In genomic region chr12:24991209-24992049, GRCh38 we compare ENCODE assay signal across 1 cellular context.
TF ChIP-seq lines count a peak whose summit lies in the region.

No MANE protein-coding gene starts in this region.

TF ChIP-seq in H1, 55 proteins besides CTCF, POLR2A, EP300 and RAD21 (continued from another document):
- TF ChIP-seq, protein P1, sequence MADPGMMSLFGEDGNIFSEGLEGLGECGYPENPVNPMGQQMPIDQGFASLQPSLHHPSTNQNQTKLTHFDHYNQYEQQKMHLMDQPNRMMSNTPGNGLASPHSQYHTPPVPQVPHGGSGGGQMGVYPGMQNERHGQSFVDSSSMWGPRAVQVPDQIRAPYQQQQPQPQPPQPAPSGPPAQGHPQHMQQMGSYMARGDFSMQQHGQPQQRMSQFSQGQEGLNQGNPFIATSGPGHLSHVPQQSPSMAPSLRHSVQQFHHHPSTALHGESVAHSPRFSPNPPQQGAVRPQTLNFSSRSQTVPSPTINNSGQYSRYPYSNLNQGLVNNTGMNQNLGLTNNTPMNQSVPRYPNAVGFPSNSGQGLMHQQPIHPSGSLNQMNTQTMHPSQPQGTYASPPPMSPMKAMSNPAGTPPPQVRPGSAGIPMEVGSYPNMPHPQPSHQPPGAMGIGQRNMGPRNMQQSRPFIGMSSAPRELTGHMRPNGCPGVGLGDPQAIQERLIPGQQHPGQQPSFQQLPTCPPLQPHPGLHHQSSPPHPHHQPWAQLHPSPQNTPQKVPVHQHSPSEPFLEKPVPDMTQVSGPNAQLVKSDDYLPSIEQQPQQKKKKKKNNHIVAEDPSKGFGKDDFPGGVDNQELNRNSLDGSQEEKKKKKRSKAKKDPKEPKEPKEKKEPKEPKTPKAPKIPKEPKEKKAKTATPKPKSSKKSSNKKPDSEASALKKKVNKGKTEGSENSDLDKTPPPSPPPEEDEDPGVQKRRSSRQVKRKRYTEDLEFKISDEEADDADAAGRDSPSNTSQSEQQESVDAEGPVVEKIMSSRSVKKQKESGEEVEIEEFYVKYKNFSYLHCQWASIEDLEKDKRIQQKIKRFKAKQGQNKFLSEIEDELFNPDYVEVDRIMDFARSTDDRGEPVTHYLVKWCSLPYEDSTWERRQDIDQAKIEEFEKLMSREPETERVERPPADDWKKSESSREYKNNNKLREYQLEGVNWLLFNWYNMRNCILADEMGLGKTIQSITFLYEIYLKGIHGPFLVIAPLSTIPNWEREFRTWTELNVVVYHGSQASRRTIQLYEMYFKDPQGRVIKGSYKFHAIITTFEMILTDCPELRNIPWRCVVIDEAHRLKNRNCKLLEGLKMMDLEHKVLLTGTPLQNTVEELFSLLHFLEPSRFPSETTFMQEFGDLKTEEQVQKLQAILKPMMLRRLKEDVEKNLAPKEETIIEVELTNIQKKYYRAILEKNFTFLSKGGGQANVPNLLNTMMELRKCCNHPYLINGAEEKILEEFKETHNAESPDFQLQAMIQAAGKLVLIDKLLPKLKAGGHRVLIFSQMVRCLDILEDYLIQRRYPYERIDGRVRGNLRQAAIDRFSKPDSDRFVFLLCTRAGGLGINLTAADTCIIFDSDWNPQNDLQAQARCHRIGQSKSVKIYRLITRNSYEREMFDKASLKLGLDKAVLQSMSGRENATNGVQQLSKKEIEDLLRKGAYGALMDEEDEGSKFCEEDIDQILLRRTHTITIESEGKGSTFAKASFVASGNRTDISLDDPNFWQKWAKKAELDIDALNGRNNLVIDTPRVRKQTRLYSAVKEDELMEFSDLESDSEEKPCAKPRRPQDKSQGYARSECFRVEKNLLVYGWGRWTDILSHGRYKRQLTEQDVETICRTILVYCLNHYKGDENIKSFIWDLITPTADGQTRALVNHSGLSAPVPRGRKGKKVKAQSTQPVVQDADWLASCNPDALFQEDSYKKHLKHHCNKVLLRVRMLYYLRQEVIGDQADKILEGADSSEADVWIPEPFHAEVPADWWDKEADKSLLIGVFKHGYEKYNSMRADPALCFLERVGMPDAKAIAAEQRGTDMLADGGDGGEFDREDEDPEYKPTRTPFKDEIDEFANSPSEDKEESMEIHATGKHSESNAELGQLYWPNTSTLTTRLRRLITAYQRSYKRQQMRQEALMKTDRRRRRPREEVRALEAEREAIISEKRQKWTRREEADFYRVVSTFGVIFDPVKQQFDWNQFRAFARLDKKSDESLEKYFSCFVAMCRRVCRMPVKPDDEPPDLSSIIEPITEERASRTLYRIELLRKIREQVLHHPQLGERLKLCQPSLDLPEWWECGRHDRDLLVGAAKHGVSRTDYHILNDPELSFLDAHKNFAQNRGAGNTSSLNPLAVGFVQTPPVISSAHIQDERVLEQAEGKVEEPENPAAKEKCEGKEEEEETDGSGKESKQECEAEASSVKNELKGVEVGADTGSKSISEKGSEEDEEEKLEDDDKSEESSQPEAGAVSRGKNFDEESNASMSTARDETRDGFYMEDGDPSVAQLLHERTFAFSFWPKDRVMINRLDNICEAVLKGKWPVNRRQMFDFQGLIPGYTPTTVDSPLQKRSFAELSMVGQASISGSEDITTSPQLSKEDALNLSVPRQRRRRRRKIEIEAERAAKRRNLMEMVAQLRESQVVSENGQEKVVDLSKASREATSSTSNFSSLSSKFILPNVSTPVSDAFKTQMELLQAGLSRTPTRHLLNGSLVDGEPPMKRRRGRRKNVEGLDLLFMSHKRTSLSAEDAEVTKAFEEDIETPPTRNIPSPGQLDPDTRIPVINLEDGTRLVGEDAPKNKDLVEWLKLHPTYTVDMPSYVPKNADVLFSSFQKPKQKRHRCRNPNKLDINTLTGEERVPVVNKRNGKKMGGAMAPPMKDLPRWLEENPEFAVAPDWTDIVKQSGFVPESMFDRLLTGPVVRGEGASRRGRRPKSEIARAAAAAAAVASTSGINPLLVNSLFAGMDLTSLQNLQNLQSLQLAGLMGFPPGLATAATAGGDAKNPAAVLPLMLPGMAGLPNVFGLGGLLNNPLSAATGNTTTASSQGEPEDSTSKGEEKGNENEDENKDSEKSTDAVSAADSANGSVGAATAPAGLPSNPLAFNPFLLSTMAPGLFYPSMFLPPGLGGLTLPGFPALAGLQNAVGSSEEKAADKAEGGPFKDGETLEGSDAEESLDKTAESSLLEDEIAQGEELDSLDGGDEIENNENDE (IDR thresholded peaks at IDR 0.05; ENCODE audit: insufficient replicate concordance, low read length): no peak
- TF ChIP-seq SIN3A (conservative IDR thresholded peaks at IDR 0.05 in 1 of 2, IDR thresholded peaks at IDR 0.05 in 1 of 2; ENCODE audit: low read depth in 1 of 2, low read length in 2 of 2): no peak
